8 cellular contexts compared by ENCODE assay signal in the genomic region with DNA sequence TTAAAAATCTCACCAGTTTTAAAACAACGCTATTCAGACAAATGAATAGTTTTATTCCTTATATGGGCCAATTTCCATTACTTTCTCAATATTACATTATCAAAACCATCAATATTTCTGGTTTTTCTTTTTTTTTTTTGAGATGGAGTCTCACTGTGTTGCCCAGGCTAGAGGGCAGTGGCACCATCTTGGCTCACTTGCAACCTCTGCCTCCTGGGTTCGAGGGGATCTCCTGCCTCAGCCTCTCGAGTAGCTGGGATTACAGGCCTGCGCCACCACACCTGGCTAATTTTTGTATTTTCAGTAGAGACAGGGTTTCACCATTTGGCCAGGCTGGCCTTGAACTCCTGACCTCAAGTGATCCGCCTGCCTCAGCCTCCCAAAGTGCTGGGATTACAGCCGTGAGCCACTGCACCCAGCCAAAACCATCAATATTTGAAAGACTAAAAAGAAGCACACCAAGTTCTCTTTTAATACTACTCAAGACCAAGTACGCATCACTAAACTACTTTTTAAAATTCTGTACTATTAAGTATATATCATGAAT. TPM values are rescaled to one million over a fixed set of nuclear protein-coding genes. Genes with fewer than 3 reads are reported as not detected.
DNase-seq lines count a peak whose midpoint lies in the region; ATAC-seq and TF ChIP-seq lines count a peak whose summit lies in the region.
"Not testable (repeated sequence)": the region's sequence is repeated elsewhere in the genome, so short reads cannot be mapped to it uniquely, and the experiment has no call there.

No MANE protein-coding gene starts in this region.

- H2BK20ac ChIP-seq in H9 (ENCODE audit: low read depth, low read length, poor library complexity, severe bottlenecking), result not testable (repeated sequence)

- not testable (repeated sequence) for H3K27me3 Mint-ChIP-seq in H9 (ENCODE audit: low read depth); nephron (ENCODE audit: low read depth)

- H3K18ac ChIP-seq in H9 (ENCODE audit: insufficient read length, low read depth, low read length), result not testable (repeated sequence)

- not testable (repeated sequence) for TF ChIP-seq CTCF in H9 (conservative IDR thresholded peaks at IDR 0.05); SU-DHL-6 (IDR thresholded peaks at IDR 0.05; ENCODE audit: insufficient read depth, low read length, poor library complexity, severe bottlenecking); hepatocyte (IDR thresholded peaks at IDR 0.05; ENCODE audit: poor library complexity); nephron (IDR thresholded peaks at IDR 0.05; ENCODE audit: unreplicated experiment in 3 of 3)

- H4K5ac ChIP-seq in H9 (ENCODE audit: insufficient read length, low read depth, low read length), result not testable (repeated sequence)

- H3T11ph ChIP-seq in H9 (ENCODE audit: low read length), result not testable (repeated sequence)

- H3K23me2 ChIP-seq in H9 (ENCODE audit: insufficient read length, low read depth, low read length, poor library complexity, severe bottlenecking), result peaks cover 13% of the 10 kb centered on the region

- ATAC-seq in activated naive CD4-positive, alpha-beta T cell treated with anti-CD3 and anti-CD28 coated beads, Interleukin-2, amount 50 U/mL, for 72 hours, result not testable (repeated sequence)

- not testable (repeated sequence) for DNase-seq in H9; activated naive CD4-positive, alpha-beta T cell treated with anti-CD3 and anti-CD28 coated beads, Interleukin-2, amount 50 U/mL, for 72 hours (ENCODE audit: low spot score in 2 of 2); hepatocyte (ENCODE audit: low spot score)

- H2BK120ac ChIP-seq in H9 (ENCODE audit: low read depth, low read length, poor library complexity, severe bottlenecking), result not testable (repeated sequence)

- H3K56ac ChIP-seq in H9 (ENCODE audit: insufficient read length, low read depth, low read length), result not testable (repeated sequence)

- H3K4me1 Mint-ChIP-seq in H9 (peaks cover 18 to 27% of the 10 kb centered on the region in 2 experiments), nephron (peaks cover 44% of the 10 kb centered on the region)

- not testable (repeated sequence) for H3K23ac ChIP-seq in H9 (ENCODE audit: insufficient read length, low read depth, low read length)

- not testable (repeated sequence) for H2BK5ac ChIP-seq in H9 (ENCODE audit: insufficient read length, low read length)

- not testable (repeated sequence) for H3K9me2 ChIP-seq in SU-DHL-6 (replicated peaks; ENCODE audit: insufficient read depth, low read length); hepatocyte (replicated peaks; ENCODE audit: insufficient read depth)

- H3K4ac ChIP-seq in H9 (ENCODE audit: low read depth, low read length), result not testable (repeated sequence)

- not testable (repeated sequence) for H4K8ac ChIP-seq in H9 (replicated peaks; ENCODE audit: insufficient read length, low read depth, low read length)

- peaks cover 62% of the 10 kb centered on the region for H3K36me3 ChIP-seq in ACC112 (ENCODE audit: insufficient read depth, low read length)
- peaks cover 71% of the 10 kb centered on the region for H3K36me3 ChIP-seq in SU-DHL-6 (ENCODE audit: low read length)
- H3K36me3 ChIP-seq in duodenal mucosa (ENCODE audit: control insufficient read depth in 1 of 2, insufficient read depth in 2 of 2, low read length in 2 of 2), result peaks cover 19 to 47% of the 10 kb centered on the region in 2 donors
- not testable (repeated sequence) for H3K36me3 ChIP-seq in hepatocyte (replicated peaks; ENCODE audit: insufficient read depth, low read depth)

- not testable (repeated sequence) for H3K4me2 ChIP-seq in H9 (ENCODE audit: insufficient read depth, insufficient read length, low read length)
- H3K4me2 ChIP-seq in SU-DHL-6 (ENCODE audit: low read depth, low read length, poor library complexity, severe bottlenecking), result peak overlapping the region; percentile 95
- peak overlapping the region; percentile 90 for H3K4me2 ChIP-seq in hepatocyte

- H3K14ac ChIP-seq in H9 (ENCODE audit: insufficient read depth, low read length), result not testable (repeated sequence)

- H3K79me1 ChIP-seq in H9 (ENCODE audit: insufficient read depth, low read depth, low read length, poor library complexity, severe bottlenecking), result not testable (repeated sequence)

- not testable (repeated sequence) for H3K9me3 Mint-ChIP-seq in H9; activated naive CD4-positive, alpha-beta T cell treated with anti-CD3 and anti-CD28 coated beads, Interleukin-2, amount 50 U/mL, for 72 hours; nephron

- H4K91ac ChIP-seq in H9 (ENCODE audit: insufficient read length, low read depth, low read length), result not testable (repeated sequence)

- H3K4me3 Mint-ChIP-seq in H9 (peak overlapping the region; percentile 96 to 99), nephron (peak overlapping the region; percentile 87 to 89 (median 87))

- H3K36me3 Mint-ChIP-seq in H9 (ENCODE audit: insufficient read depth in 1 of 3, low read depth in 3 of 3), result peaks cover 59 to 77% (median 76%) of the 10 kb centered on the region in 3 experiments
- H3K36me3 Mint-ChIP-seq in activated naive CD4-positive, alpha-beta T cell treated with anti-CD3 and anti-CD28 coated beads, Interleukin-2, amount 50 U/mL, for 72 hours, result peaks cover 46 to 79% of the 10 kb centered on the region in 2 donors
- peaks cover 57% of the 10 kb centered on the region for H3K36me3 Mint-ChIP-seq in nephron (ENCODE audit: low read depth)

- 100% methylated on average over 1 of the region's 7 CpGs for WGBS in H9 (ENCODE audit: extremely low coverage, insufficient read length, low lambda C conversion rate)
- 95% methylated on average over 7 of the region's 7 CpGs for WGBS in hepatocyte (ENCODE audit: low lambda C conversion rate, missing lambda C conversion rate)

- not testable (repeated sequence) for H3K27ac Mint-ChIP-seq in H9, nephron
- peak overlapping the region; percentile 32 to 75 for H3K27ac Mint-ChIP-seq in activated naive CD4-positive, alpha-beta T cell treated with anti-CD3 and anti-CD28 coated beads, Interleukin-2, amount 50 U/mL, for 72 hours

- H3K27ac ChIP-seq in ACC112 (ENCODE audit: low read depth, low read length); H9 (ENCODE audit: insufficient read length, low read depth, low read length); SU-DHL-6 (ENCODE audit: low read depth, low read length); duodenal mucosa (ENCODE audit: low read depth, low read length); hepatocyte: not testable (repeated sequence)
- peak overlapping the region in 1 of 21 experiments; percentile 45 for H3K27ac ChIP-seq in skin epidermis

- not testable (repeated sequence) for H4K20me1 ChIP-seq in H9 (ENCODE audit: control insufficient read depth, insufficient read depth, insufficient read length)
- peaks cover 69% of the 10 kb centered on the region for H4K20me1 ChIP-seq in SU-DHL-6 (ENCODE audit: low read depth, low read length)
- H4K20me1 ChIP-seq in hepatocyte (ENCODE audit: insufficient read depth, poor library complexity, severe bottlenecking), result peaks cover 76% of the 10 kb centered on the region

- H3K9me3 ChIP-seq in H9 (ENCODE audit: control insufficient read depth, low read depth, low read length); SU-DHL-6 (ENCODE audit: insufficient read depth, low read length); duodenal mucosa (ENCODE audit: control insufficient read depth in 1 of 2, low read length in 2 of 2); hepatocyte (ENCODE audit: low read depth): not testable (repeated sequence)

- H3K4me3 ChIP-seq in ACC112 (ENCODE audit: low read depth, low read length) (peak overlapping the region; percentile 98), duodenal mucosa (ENCODE audit: low read depth in 1 of 2, low read length in 2 of 2) (peak overlapping the region; percentile 98), hepatocyte (peak overlapping the region; percentile 66), skin epidermis (peak overlapping the region in 5 of 7 experiments; percentile 7 to 91 (median 84))
- H3K4me3 ChIP-seq in SU-DHL-6 (ENCODE audit: insufficient read depth, low read length, poor library complexity, severe bottlenecking), result not testable (repeated sequence)

- not testable (repeated sequence) for H2AK5ac ChIP-seq in H9 (ENCODE audit: insufficient read length, low read length)

- H2BK15ac ChIP-seq in H9 (ENCODE audit: low read depth, low read length), result not testable (repeated sequence)

- not testable (repeated sequence) for H2BK12ac ChIP-seq in H9 (ENCODE audit: insufficient read length, low read depth, low read length)

- not testable (repeated sequence) for H3K27me3 ChIP-seq in ACC112 (ENCODE audit: insufficient read depth, low read length); H9 (ENCODE audit: insufficient read depth, low read length); SU-DHL-6 (ENCODE audit: low read length); duodenal mucosa (ENCODE audit: control insufficient read depth in 1 of 2, insufficient read depth in 2 of 2, low read length in 2 of 2); hepatocyte

- peaks cover 32% of the 10 kb centered on the region for H3K4me1 ChIP-seq in ACC112 (ENCODE audit: control insufficient read depth, insufficient read depth, low read length, unreplicated experiment)
- H3K4me1 ChIP-seq in H9 (ENCODE audit: insufficient read depth, low read length), result not testable (repeated sequence)
- peaks cover 26 to 49% of the 10 kb centered on the region in 2 donors for H3K4me1 ChIP-seq in duodenal mucosa (ENCODE audit: control insufficient read depth in 1 of 2, insufficient read depth in 2 of 2, low read length in 2 of 2)
- H3K4me1 ChIP-seq in hepatocyte (ENCODE audit: insufficient read depth), result peaks cover 18% of the 10 kb centered on the region

- H3K9ac ChIP-seq in H9 (ENCODE audit: extremely low read depth, insufficient read length, low read length); SU-DHL-6 (ENCODE audit: low read length); duodenal mucosa (ENCODE audit: low read depth in 1 of 2, low read length in 2 of 2): not testable (repeated sequence)

- not testable (repeated sequence) for H2AFZ ChIP-seq in ACC112 (ENCODE audit: low read length, unreplicated experiment); H9 (ENCODE audit: low read length); SU-DHL-6 (ENCODE audit: low read depth, low read length, severe bottlenecking); hepatocyte

- H3K79me2 ChIP-seq in ACC112 (ENCODE audit: control insufficient read depth, insufficient read depth, low read length, unreplicated experiment) (peaks cover 88% of the 10 kb centered on the region), H9 (ENCODE audit: insufficient read depth, low read length) (peaks cover 31% of the 10 kb centered on the region), SU-DHL-6 (ENCODE audit: insufficient read depth, low read length) (peaks cover 88% of the 10 kb centered on the region), hepatocyte (peaks cover 88% of the 10 kb centered on the region)

- peaks cover 51% of the 10 kb centered on the region for H3F3A ChIP-seq in SU-DHL-6 (ENCODE audit: insufficient read depth)

RNA-seq across cellular contexts. Expression of gene C6orf62, which starts 2.3 kb away (rescaled TPM):
- total RNA-seq in H9 (2021) (125 TPM in 2 replicates), hepatocyte (64.1 and 72.1 TPM in 2 replicates)
- total RNA-seq in activated naive CD4-positive, alpha-beta T cell treated with anti-CD3 and anti-CD28 coated beads, Interleukin-2, amount 50 U/mL, for 72 hours, result 100 to 1,000 TPM; 120 to 141 TPM
- polyA plus RNA-seq in hepatocyte, result 27.2 and 29.6 TPM in 2 replicates

RNA-seq across cellular contexts. Expression of gene ACOT13, which starts 49.8 kb away (rescaled TPM):
- 38.0 and 40.4 TPM in 2 replicates for total RNA-seq in H9 (2021)
- total RNA-seq in activated naive CD4-positive, alpha-beta T cell treated with anti-CD3 and anti-CD28 coated beads, Interleukin-2, amount 50 U/mL, for 72 hours, result 10 to 100 TPM; 25.0 to 30.3 TPM
- 19.7 and 30.1 TPM in 2 replicates for total RNA-seq in hepatocyte
- 52.5 and 61.6 TPM in 2 replicates for polyA plus RNA-seq in hepatocyte

RNA-seq across cellular contexts. Expression of gene TDP2, which starts 50.0 kb away (rescaled TPM):
- total RNA-seq in H9 (2021) (54.7 and 55.6 TPM in 2 replicates), hepatocyte (106 and 117 TPM in 2 replicates)
- 10 to 100 TPM; 46.0 to 60.2 TPM for total RNA-seq in activated naive CD4-positive, alpha-beta T cell treated with anti-CD3 and anti-CD28 coated beads, Interleukin-2, amount 50 U/mL, for 72 hours
- polyA plus RNA-seq in hepatocyte, result 58.3 and 75.5 TPM in 2 replicates

RNA-seq across cellular contexts. Expression of gene GMNN, which starts 58.1 kb away (rescaled TPM):
- total RNA-seq in H9 (2021) (106 and 110 TPM in 2 replicates), hepatocyte (66.8 and 73.1 TPM in 2 replicates)
- total RNA-seq in activated naive CD4-positive, alpha-beta T cell treated with anti-CD3 and anti-CD28 coated beads, Interleukin-2, amount 50 U/mL, for 72 hours, result 100 to 1,000 TPM in 1 of 2 donors, 10 to 100 TPM in 1; 68.7 to 109 TPM
- polyA plus RNA-seq in hepatocyte, result 65.3 and 76.3 TPM in 2 replicates
